ENCODE assay signal across 1 cellular context in genomic region chrX:129781134-129782014, GRCh38.
TF ChIP-seq lines count a peak whose summit lies in the region.

No MANE protein-coding gene starts in this region.

TF ChIP-seq in GM12878, 131 proteins besides CTCF, POLR2A, EP300 and RAD21 (continued from another document):
- TF ChIP-seq, protein P1, sequence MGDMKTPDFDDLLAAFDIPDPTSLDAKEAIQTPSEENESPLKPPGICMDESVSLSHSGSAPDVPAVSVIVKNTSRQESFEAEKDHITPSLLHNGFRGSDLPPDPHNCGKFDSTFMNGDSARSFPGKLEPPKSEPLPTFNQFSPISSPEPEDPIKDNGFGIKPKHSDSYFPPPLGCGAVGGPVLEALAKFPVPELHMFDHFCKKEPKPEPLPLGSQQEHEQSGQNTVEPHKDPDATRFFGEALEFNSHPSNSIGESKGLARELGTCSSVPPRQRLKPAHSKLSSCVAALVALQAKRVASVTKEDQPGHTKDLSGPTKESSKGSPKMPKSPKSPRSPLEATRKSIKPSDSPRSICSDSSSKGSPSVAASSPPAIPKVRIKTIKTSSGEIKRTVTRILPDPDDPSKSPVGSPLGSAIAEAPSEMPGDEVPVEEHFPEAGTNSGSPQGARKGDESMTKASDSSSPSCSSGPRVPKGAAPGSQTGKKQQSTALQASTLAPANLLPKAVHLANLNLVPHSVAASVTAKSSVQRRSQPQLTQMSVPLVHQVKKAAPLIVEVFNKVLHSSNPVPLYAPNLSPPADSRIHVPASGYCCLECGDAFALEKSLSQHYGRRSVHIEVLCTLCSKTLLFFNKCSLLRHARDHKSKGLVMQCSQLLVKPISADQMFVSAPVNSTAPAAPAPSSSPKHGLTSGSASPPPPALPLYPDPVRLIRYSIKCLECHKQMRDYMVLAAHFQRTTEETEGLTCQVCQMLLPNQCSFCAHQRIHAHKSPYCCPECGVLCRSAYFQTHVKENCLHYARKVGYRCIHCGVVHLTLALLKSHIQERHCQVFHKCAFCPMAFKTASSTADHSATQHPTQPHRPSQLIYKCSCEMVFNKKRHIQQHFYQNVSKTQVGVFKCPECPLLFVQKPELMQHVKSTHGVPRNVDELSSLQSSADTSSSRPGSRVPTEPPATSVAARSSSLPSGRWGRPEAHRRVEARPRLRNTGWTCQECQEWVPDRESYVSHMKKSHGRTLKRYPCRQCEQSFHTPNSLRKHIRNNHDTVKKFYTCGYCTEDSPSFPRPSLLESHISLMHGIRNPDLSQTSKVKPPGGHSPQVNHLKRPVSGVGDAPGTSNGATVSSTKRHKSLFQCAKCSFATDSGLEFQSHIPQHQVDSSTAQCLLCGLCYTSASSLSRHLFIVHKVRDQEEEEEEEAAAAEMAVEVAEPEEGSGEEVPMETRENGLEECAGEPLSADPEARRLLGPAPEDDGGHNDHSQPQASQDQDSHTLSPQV (IDR thresholded peaks at IDR 0.05) = no peak
- TF ChIP-seq ZNF24 (IDR thresholded peaks at IDR 0.05) = no peak
- TF ChIP-seq MTA2 (IDR thresholded peaks at IDR 0.05; ENCODE audit: low read depth) = peak; percentile 68
- TF ChIP-seq EGR1 (IDR thresholded peaks at IDR 0.05; ENCODE audit: borderline replicate concordance in 1 of 2, low read depth in 2 of 2, low read length in 2 of 2) = peak in 1 of 2 experiments; percentile 60; a peak in 1 of 3 replicates
- TF ChIP-seq ATF2 (IDR thresholded peaks at IDR 0.05; ENCODE audit: low read length) = no peak
TF ChIP-seq in GM12878: peak in this region for 31.
